In genomic region chr10:31962826-31963597, GRCh38 we compare ENCODE assay signal across 24 cellular contexts. TPM values are rescaled to one million over a fixed set of nuclear protein-coding genes. Genes with fewer than 3 reads are reported as not detected.
DNase-seq lines count a peak whose midpoint lies in the region; ATAC-seq, FAIRE-seq and TF ChIP-seq lines count a peak whose summit lies in the region.
"Had no signal": no experiment of that assay in that cellular context is flagged by ENCODE, and none has a peak within 500 bp of the region (broad histone marks: within the 10 kb centered on the region; RNA-seq: fewer than 3 reads in every experiment).

No MANE protein-coding gene starts in this region.

- H2AFZ ChIP-seq in HepG2 (ENCODE audit: low read length) (no peak overlapping the region), osteoblast (ENCODE audit: low read length) (no peak overlapping the region), OCI-LY7 (ENCODE audit: low read length) (no peak overlapping the region)

- TF ChIP-seq CTCF in HepG2 (CRISPR knock-in tag; IDR thresholded peaks at IDR 0.05), result no peak
- no peak for TF ChIP-seq CTCF in right lobe of liver (IDR thresholded peaks at IDR 0.05)
- no peak for TF ChIP-seq CTCF in epithelial cell of esophagus (IDR thresholded peaks at IDR 0.05; ENCODE audit: insufficient read depth, low read depth, low read length, missing control alignments)
- no peak for TF ChIP-seq CTCF in mucosa of descending colon (IDR thresholded peaks at IDR 0.05)
- TF ChIP-seq CTCF in osteoblast (IDR thresholded peaks at IDR 0.05; ENCODE audit: extremely low read depth, low read depth, low read length), result no peak
- TF ChIP-seq CTCF in OCI-LY7 (conservative IDR thresholded peaks at IDR 0.05; ENCODE audit: low read length), result no peak

- H3K27ac ChIP-seq in HepG2 (ENCODE audit: extremely low read length, insufficient read depth, low read length), result peak overlapping the region; percentile 10
- no peak overlapping the region for H3K27ac ChIP-seq in right lobe of liver
- no peak overlapping the region for H3K27ac ChIP-seq in osteoblast (ENCODE audit: low read depth, low read length)
- no peak overlapping the region for H3K27ac ChIP-seq in OCI-LY7 (ENCODE audit: low read depth, low read length, poor library complexity, severe bottlenecking)
- H3K27ac ChIP-seq: transverse colon had no signal

- no TSS peak for BruUV-seq in HepG2 (replicated peaks; lab: Mats Ljungman, UMichigan)
- BruUV-seq in OCI-LY7 (replicated peaks; lab: Mats Ljungman, UMichigan), result no TSS peak

- in situ Hi-C loops in HepG2 (cut with HindIII; ENCODE audit: extremely low pct_ligation_motif_present, low pct_unique_long_range_greater_than_20kb) (no loop called here), HAP-1 (cut with MboI; ENCODE audit: low sequenced_read_pairs) (no loop called here)

- CTCF ChIA-PET in HepG2 (lab: Yijun Ruan, JAX; ENCODE audit: low intra/inter-chr PET ratio, low total read pairs) (no interaction called here), OCI-LY7 (lab: Charles Lee; ENCODE audit: unreplicated experiment) (no interaction called here)

- ATAC-seq in HepG2 (peak; percentile 31), right lobe of liver (no peak), mucosa of descending colon (peak; percentile 50)
- ATAC-seq: stimulated activated naive CD8-positive, alpha-beta T cell treated with anti-CD3 and anti-CD28 coated beads, Interleukin-15, Interleukin-2, amounts not matched to agents 100 U/mL and 50 U/mL, for 24 hours had no signal

- H3K4me1 ChIP-seq in HepG2 (ENCODE audit: insufficient read depth, low read length), result peaks cover 57% of the 10 kb centered on the region
- H3K4me1 ChIP-seq in right lobe of liver, result no peaks in the 10 kb centered on the region
- H3K4me1 ChIP-seq in mucosa of descending colon (ENCODE audit: low read depth), result no peaks in the 10 kb centered on the region
- H3K4me1 ChIP-seq in osteoblast (ENCODE audit: insufficient read depth, low read length), result no peaks in the 10 kb centered on the region
- H3K4me1 ChIP-seq in HAP-1, result no peaks in the 10 kb centered on the region
- no peaks in the 10 kb centered on the region for H3K4me1 ChIP-seq in OCI-LY7 (ENCODE audit: insufficient read depth, low read length, poor library complexity, severe bottlenecking)

- no peak overlapping the region for H3K9ac ChIP-seq in HepG2 (ENCODE audit: insufficient read depth, low read depth, low read length)

- no peak for DNase-seq in HepG2 (ENCODE audit: low spot score)
- no peak for DNase-seq in right lobe of liver
- DNase-seq in epithelial cell of esophagus (ENCODE audit: low read depth), result peak; percentile 18
- no peak for DNase-seq in mucosa of descending colon
- DNase-seq in osteoblast (ENCODE audit: insufficient read length, low spot score, missing footprints), result no peak
- no peak for DNase-seq in NAMALWA (ENCODE audit: low spot score)
- no peak for DNase-seq in HAP-1 (ENCODE audit: low spot score in 2 of 2)
- DNase-seq in OCI-LY7 (ENCODE audit: low spot score), result no peak
- DNase-seq: activated CD4-positive, alpha-beta T cell treated with anti-CD3 and anti-CD28 coated beads for 1 hour; activated naive CD4-positive, alpha-beta T cell treated with anti-CD3 and anti-CD28 coated beads, Interleukin-2, amount 50 U/mL, for 16 hours; activated T-cell treated with anti-CD3 and anti-CD28 coated beads, Interleukin-2, amount 50 U/mL, for 48 hours; C1 segment of cervical spinal cord; GF-D8; H7; kidney glomerular epithelial cell; NCI-H146; NCI-H2171; NCI-H524 treated with DMSO at 0.1 percent for 48 hours; stimulated activated CD4-positive, alpha-beta T cell treated with anti-CD3 and anti-CD28 coated beads, Interleukin-4, amount 100 ng/mL, for 1 hour; stimulated activated naive CD8-positive, alpha-beta T cell treated with anti-CD3 and anti-CD28 coated beads, Interleukin-15, Interleukin-2, amounts not matched to agents 100 U/mL and 50 U/mL, for 24 hours; transverse colon had no signal

- WGBS in HepG2 (ENCODE audit: low lambda C conversion rate), result 97% methylated on average over 3 of the region's 4 CpGs
- WGBS in right lobe of liver (ENCODE audit: insufficient coverage, low coverage, low lambda C conversion rate, missing lambda C conversion rate), result 93% methylated on average over 2 of the region's 4 CpGs

- no peak for TF ChIP-seq RAD21 in HepG2 (CRISPR knock-in tag; IDR thresholded peaks at IDR 0.05)

- H3K9me3 ChIP-seq in HepG2 (ENCODE audit: low read length) (no peaks in the 10 kb centered on the region), right lobe of liver (no peaks in the 10 kb centered on the region), mucosa of descending colon (no peaks in the 10 kb centered on the region), osteoblast (ENCODE audit: low read depth, low read length) (no peaks in the 10 kb centered on the region), HAP-1 (no peaks in the 10 kb centered on the region), OCI-LY7 (ENCODE audit: low read length) (no peaks in the 10 kb centered on the region)
- H3K9me3 ChIP-seq: transverse colon had no signal

- H3K4me2 ChIP-seq in HepG2 (ENCODE audit: low read depth, low read length) (no peak overlapping the region), osteoblast (ENCODE audit: insufficient read depth, low read length) (no peak overlapping the region), OCI-LY7 (ENCODE audit: low read length) (no peak overlapping the region)

- H3K36me3 ChIP-seq in HepG2 (replicated peaks in 1 of 2; ENCODE audit: control insufficient read depth in 1 of 2, insufficient read depth in 2 of 2, low read length in 2 of 2) (no peaks in the 10 kb centered on the region), right lobe of liver (no peaks in the 10 kb centered on the region), mucosa of descending colon (ENCODE audit: low read depth) (no peaks in the 10 kb centered on the region), osteoblast (ENCODE audit: insufficient read depth, low read length) (no peaks in the 10 kb centered on the region), HAP-1 (replicated peaks) (no peaks in the 10 kb centered on the region), OCI-LY7 (ENCODE audit: insufficient read depth, low read length) (no peaks in the 10 kb centered on the region)
- H3K36me3 ChIP-seq: transverse colon had no signal

- H3K27me3 ChIP-seq in HepG2 (ENCODE audit: control insufficient read depth in 1 of 2, insufficient read depth in 2 of 2, low read length in 2 of 2) (no peaks in the 10 kb centered on the region), right lobe of liver (no peaks in the 10 kb centered on the region), osteoblast (ENCODE audit: insufficient read depth, low read length) (no peaks in the 10 kb centered on the region), HAP-1 (ENCODE audit: low read depth) (no peaks in the 10 kb centered on the region)
- H3K27me3 ChIP-seq: transverse colon had no signal

- no peaks in the 10 kb centered on the region for H3K79me2 ChIP-seq in HepG2 (ENCODE audit: insufficient read depth, low read length)
- H3K79me2 ChIP-seq in osteoblast (ENCODE audit: insufficient read depth, low read length), result no peaks in the 10 kb centered on the region
- H3K79me2 ChIP-seq in OCI-LY7 (ENCODE audit: insufficient read depth, low read depth, low read length), result no peaks in the 10 kb centered on the region

- FAIRE-seq in HepG2 (lab: Jason Lieb, UNC), result no peak
- FAIRE-seq: A204.1, astrocyte, frontal cortex had no signal

- H4K20me1 ChIP-seq in HepG2 (ENCODE audit: insufficient read depth, low read length) (no peaks in the 10 kb centered on the region), osteoblast (ENCODE audit: insufficient read depth, low read length) (no peaks in the 10 kb centered on the region), OCI-LY7 (ENCODE audit: insufficient read depth, low read length) (no peaks in the 10 kb centered on the region)

- TF ChIP-seq EP300 in HepG2 (IDR thresholded peaks at IDR 0.05; ENCODE audit: low read depth in 2 of 2, low read length in 2 of 2), result no peak
- no peak for TF ChIP-seq EP300 in HepG2 (CRISPR knock-in tag; IDR thresholded peaks at IDR 0.05; ENCODE audit: borderline replicate concordance)

- intact Hi-C loops in HepG2 (cut with micrococcal nuclease; ENCODE audit: unreplicated experiment) (no loop called here), right lobe of liver (cut with DNase I) (no loop called here), mucosa of descending colon (cut with DNase I, micrococcal nuclease) (no loop called here), OCI-LY7 (cut with micrococcal nuclease; ENCODE audit: unreplicated experiment) (no loop called here)

- POLR2A ChIA-PET in HepG2 (lab: Yijun Ruan, JAX), result interaction anchor here (0.9 kb wide), 1 partner anchor 33 kb away, joined by 3 read pairs; no protein-coding TSS in a partner anchor
- POLR2A ChIA-PET in OCI-LY7 (lab: Charles Lee), result interaction anchor here (0.8 to 1.2 kb wide), 3 partner anchors 9 to 130 kb away, joined by 3 read pairs; no protein-coding TSS in a partner anchor

- TF ChIP-seq POLR2A in HepG2 (IDR thresholded peaks at IDR 0.05; ENCODE audit: insufficient read depth in 1 of 2, low read depth in 2 of 2, low read length in 2 of 2) (no peak), right lobe of liver (IDR thresholded peaks at IDR 0.05) (no peak)

- H3K9me2 ChIP-seq in OCI-LY7 (ENCODE audit: insufficient read depth, low read length), result no peaks in the 10 kb centered on the region

- H3K4me3 ChIP-seq in HepG2 (replicated peaks in 1 of 3; ENCODE audit: insufficient read depth in 1 of 3, low read depth in 2 of 3, low read length in 3 of 3) (no peak overlapping the region), right lobe of liver (no peak overlapping the region), epithelial cell of esophagus (ENCODE audit: low read length) (no peak overlapping the region), mucosa of descending colon (no peak overlapping the region), osteoblast (ENCODE audit: insufficient read depth, low read length) (no peak overlapping the region), HAP-1 (no peak overlapping the region), OCI-LY7 (ENCODE audit: low read depth, low read length, poor library complexity, severe bottlenecking) (no peak overlapping the region)
- H3K4me3 ChIP-seq: transverse colon had no signal

RNA-seq across cellular contexts. Expression of gene ARHGAP12, which starts 34.4 kb away (rescaled TPM):
- total RNA-seq in HepG2 (2016; rRNA removed; fragmentation: Illumina TruSeq; extraction: Trizol), result 54.6 and 64.4 TPM in 2 replicates
- total RNA-seq in HepG2 (2016; cell fraction: cytosol; rRNA removed; fragmentation: Illumina TruSeq; extraction: Trizol; ENCODE audit: low read depth), result 245 and 284 TPM in 2 replicates
- 54.1 and 61.8 TPM in 2 replicates for total RNA-seq in HepG2 (2016; cell fraction: insoluble cytoplasmic fraction; rRNA removed; fragmentation: Illumina TruSeq; extraction: Trizol)
- total RNA-seq in HepG2 (2016; cell fraction: membrane; rRNA removed; fragmentation: Illumina TruSeq; extraction: Trizol), result 83.7 and 98.1 TPM in 2 replicates
- total RNA-seq in HepG2 (2016; cell fraction: nucleus; rRNA removed; fragmentation: Illumina TruSeq; extraction: Trizol), result 58.3 and 61.0 TPM in 2 replicates
- 15.9 and 25.0 TPM in 2 replicates for polyA plus RNA-seq in HepG2 (2011; rRNA removed)
- 7.7 and 11.1 TPM in 2 replicates for polyA plus RNA-seq in HepG2 (2011; cell fraction: cytosol; rRNA removed)
- 18.5 and 19.2 TPM in 2 replicates for polyA plus RNA-seq in HepG2 (2011; cell fraction: nucleus; rRNA removed)
- 15.2 and 21.2 TPM in 2 replicates for polyA plus RNA-seq in HepG2 (2012)
- 0.86 and 0.93 TPM in 2 replicates for polyA plus RNA-seq in HepG2 (2016; cell fraction: cytosol; fragmentation: Illumina TruSeq; extraction: Trizol; ENCODE audit: low read depth)
- polyA plus RNA-seq in HepG2 (2016; cell fraction: insoluble cytoplasmic fraction; fragmentation: Illumina TruSeq; extraction: Trizol; ENCODE audit: low read depth), result 44.3 and 46.9 TPM in 2 replicates
- polyA plus RNA-seq in HepG2 (2016; cell fraction: membrane; fragmentation: Illumina TruSeq; extraction: Trizol; ENCODE audit: low read depth), result 6.4 and 6.9 TPM in 2 replicates
- 52.4 and 57.1 TPM in 2 replicates for polyA plus RNA-seq in HepG2 (2016; cell fraction: nucleus; fragmentation: Illumina TruSeq; extraction: Trizol; ENCODE audit: insufficient read depth, low read depth)
- polyA minus RNA-seq in HepG2 (2011; rRNA and poly(A)+ RNA removed; ENCODE audit: low replicate concordance), result 3.7 and 13.7 TPM in 2 replicates
- polyA minus RNA-seq in HepG2 (2011; cell fraction: cytosol; rRNA and poly(A)+ RNA removed), result 36.2 and 37.1 TPM in 2 replicates
- 132 TPM in 2 replicates for polyA minus RNA-seq in HepG2 (2011; cell fraction: nucleus; rRNA and poly(A)+ RNA removed)
- 10 to 100 TPM; 12.1 to 24.8 (median 17.6) TPM for total RNA-seq in right lobe of liver
- 10 to 100 TPM; 37.2 to 44.4 (median 44.3) TPM for total RNA-seq in mucosa of descending colon
- 68.4 and 76.0 TPM in 2 replicates for total RNA-seq in osteoblast
- 11.8 and 15.6 TPM in 2 replicates for total RNA-seq in OCI-LY7 (2014; rRNA removed; shearing (Covaris generic))
- total RNA-seq in OCI-LY7 (2022), result 14.0 and 14.5 TPM in 2 replicates

Comparison
In these comparisons a context has a peak if more than half of its experiments do, and no peak if none do; other contexts are left out.
1. ATAC-seq: peak in HepG2 (single experiment) and mucosa of descending colon (single experiment); none in right lobe of liver (0 of 4).